In the genomic region with DNA sequence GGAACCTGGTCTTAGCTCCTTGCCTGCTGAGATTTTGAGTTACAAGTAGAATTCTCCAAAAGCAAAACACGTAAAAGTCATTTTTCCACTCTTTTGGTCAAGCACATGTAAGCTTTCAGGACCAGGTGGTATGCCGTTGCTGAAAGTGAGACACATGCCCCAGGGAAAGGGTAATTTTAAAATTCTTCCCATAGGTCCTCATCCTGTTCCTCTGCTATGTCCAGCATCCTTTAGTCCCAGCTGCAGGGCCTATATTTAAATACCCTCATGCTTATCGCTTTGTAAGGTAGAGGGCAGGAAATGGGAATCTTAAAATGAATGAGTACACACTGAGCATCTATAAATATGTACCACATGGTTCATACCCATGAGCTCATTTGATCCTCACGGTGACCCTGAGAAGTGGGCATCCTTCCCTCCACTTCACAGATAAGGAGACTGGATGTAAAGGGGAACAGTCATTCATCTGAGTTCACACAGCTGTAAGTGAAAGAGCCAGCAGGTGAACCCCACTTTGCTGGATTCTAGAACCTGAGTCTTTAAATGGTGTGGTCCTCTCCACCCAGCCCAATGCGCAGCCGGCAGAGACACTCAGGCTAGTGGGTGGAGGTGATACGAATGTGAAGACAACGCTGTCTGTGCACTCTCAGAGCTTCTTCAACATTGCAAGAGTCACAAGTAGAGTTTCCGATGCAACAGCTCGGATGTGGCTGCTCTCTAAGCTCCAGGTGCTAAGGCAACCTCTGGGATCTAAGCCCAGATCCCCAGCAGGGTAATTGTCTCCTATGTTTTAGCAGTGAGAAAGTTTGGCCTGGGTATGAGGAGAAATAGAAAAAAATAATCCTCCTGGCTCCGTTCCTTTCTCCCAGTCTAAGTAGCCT, we compare ENCODE assay signal across 23 cellular contexts.
"Had no signal": no experiment of that assay in that cellular context is flagged by ENCODE, and none has a peak within 500 bp of the region (broad histone marks: within the 10 kb centered on the region; RNA-seq: fewer than 3 reads in every experiment).

No MANE protein-coding gene starts in this region.

- H3K4me3 Mint-ChIP-seq: activated naive CD8-positive, alpha-beta T cell treated with anti-CD3 and anti-CD28 coated beads, Interleukin-2, amount 50 U/mL, for 24 hours; central memory CD8-positive, alpha-beta T cell; naive B cell; stimulated activated naive B cell treated with anti-CD40 and anti-IgM and Interleukin-4, amounts not matched to agents 10 μg/mL and 1 μg/mL and 100 μg/mL, for 72 hours; type B pancreatic cell; WTC11 had no signal

- DNase-seq: activated CD8-positive, alpha-beta memory T cell treated with anti-CD3 and anti-CD28 coated beads for 24 hours; activated CD8-positive, alpha-beta memory T cell treated with anti-CD3 and anti-CD28 coated beads, Interleukin-2, amount 50 U/mL, for 4 hours; activated effector memory CD4-positive, alpha-beta T cell treated with Interleukin-2 at 50 U/mL for 16 hours; activated naive CD4-positive, alpha-beta T cell treated with anti-CD3 and anti-CD28 coated beads, Interleukin-2, amount 50 U/mL, for 16 hours; activated naive CD8-positive, alpha-beta T cell treated with anti-CD3 and anti-CD28 coated beads, Interleukin-2, amount 50 U/mL, for 24 hours; activated T-cell treated with anti-CD3 and anti-CD28 coated beads, Interleukin-2, amount 50 U/mL, for 48 hours; body of pancreas; colonic mucosa; esophagus squamous epithelium; gastrocnemius medialis; left colon; lower lobe of right lung; naive B cell; ovary; stimulated activated CD4-positive, alpha-beta T cell treated with anti-CD3 and anti-CD28 coated beads, Interleukin-2, amount 100 ng/mL, for 48 hours; stimulated activated CD8-positive, alpha-beta memory T cell treated with anti-CD3 and anti-CD28 coated beads, Interleukin-4, amount 100 ng/mL, for 48 hours; stimulated activated naive B cell treated with anti-CD40 and anti-IgM and Interleukin-4, amounts not matched to agents 10 μg/mL and 1 μg/mL and 100 μg/mL, for 72 hours; T-helper 9 cell; testis had no signal

- H3K9me3 ChIP-seq: body of pancreas, colonic mucosa, esophagus squamous epithelium, gastrocnemius medialis, lower lobe of right lung, ovary, testis, vagina had no signal

- H3K27me3 Mint-ChIP-seq: activated naive CD8-positive, alpha-beta T cell treated with anti-CD3 and anti-CD28 coated beads, Interleukin-2, amount 50 U/mL, for 24 hours; central memory CD8-positive, alpha-beta T cell; naive B cell; type B pancreatic cell had no signal

- H3K27ac ChIP-seq: body of pancreas, colonic mucosa, esophagus squamous epithelium, gastrocnemius medialis, lower lobe of right lung, ovary, testis, vagina had no signal

- H3K27me3 ChIP-seq: body of pancreas, colonic mucosa, esophagus squamous epithelium, gastrocnemius medialis, ovary, testis, vagina had no signal

- H3K9me3 Mint-ChIP-seq: activated naive CD8-positive, alpha-beta T cell treated with anti-CD3 and anti-CD28 coated beads, Interleukin-2, amount 50 U/mL, for 24 hours; central memory CD8-positive, alpha-beta T cell; naive B cell; stimulated activated naive B cell treated with anti-CD40 and anti-IgM and Interleukin-4, amounts not matched to agents 10 μg/mL and 1 μg/mL and 100 μg/mL, for 72 hours; type B pancreatic cell; WTC11 had no signal

- H3K4me3 ChIP-seq: body of pancreas, colonic mucosa, esophagus squamous epithelium, gastrocnemius medialis, lower lobe of right lung, ovary, testis, vagina had no signal

- ATAC-seq: activated naive CD8-positive, alpha-beta T cell treated with anti-CD3 and anti-CD28 coated beads, Interleukin-2, amount 50 U/mL, for 24 hours; body of pancreas; gastrocnemius medialis; left colon; lower lobe of right lung; stimulated activated naive B cell treated with anti-CD40 and anti-IgM and Interleukin-4, amounts not matched to agents 10 μg/mL and 1 μg/mL and 100 μg/mL, for 72 hours; WTC11 had no signal

- H3K4me1 ChIP-seq: colonic mucosa had no signal

- H3K36me3 Mint-ChIP-seq: stimulated activated naive B cell treated with anti-CD40 and anti-IgM and Interleukin-4, amounts not matched to agents 10 μg/mL and 1 μg/mL and 100 μg/mL, for 72 hours; WTC11 had no signal

- H3K27ac Mint-ChIP-seq: activated naive CD8-positive, alpha-beta T cell treated with anti-CD3 and anti-CD28 coated beads, Interleukin-2, amount 50 U/mL, for 24 hours; naive B cell; stimulated activated naive B cell treated with anti-CD40 and anti-IgM and Interleukin-4, amounts not matched to agents 10 μg/mL and 1 μg/mL and 100 μg/mL, for 72 hours; type B pancreatic cell; WTC11 had no signal
